ENCODE assay signal across 1 cellular context in genomic region chr14:96816281-96816680, GRCh38.
TF ChIP-seq lines count a peak whose summit lies in the region.

No MANE protein-coding gene starts in this region.

TF ChIP-seq in GM23338, 12 proteins besides CTCF, POLR2A, EP300 and RAD21 (continued from another document):
- TF ChIP-seq, protein P1, sequence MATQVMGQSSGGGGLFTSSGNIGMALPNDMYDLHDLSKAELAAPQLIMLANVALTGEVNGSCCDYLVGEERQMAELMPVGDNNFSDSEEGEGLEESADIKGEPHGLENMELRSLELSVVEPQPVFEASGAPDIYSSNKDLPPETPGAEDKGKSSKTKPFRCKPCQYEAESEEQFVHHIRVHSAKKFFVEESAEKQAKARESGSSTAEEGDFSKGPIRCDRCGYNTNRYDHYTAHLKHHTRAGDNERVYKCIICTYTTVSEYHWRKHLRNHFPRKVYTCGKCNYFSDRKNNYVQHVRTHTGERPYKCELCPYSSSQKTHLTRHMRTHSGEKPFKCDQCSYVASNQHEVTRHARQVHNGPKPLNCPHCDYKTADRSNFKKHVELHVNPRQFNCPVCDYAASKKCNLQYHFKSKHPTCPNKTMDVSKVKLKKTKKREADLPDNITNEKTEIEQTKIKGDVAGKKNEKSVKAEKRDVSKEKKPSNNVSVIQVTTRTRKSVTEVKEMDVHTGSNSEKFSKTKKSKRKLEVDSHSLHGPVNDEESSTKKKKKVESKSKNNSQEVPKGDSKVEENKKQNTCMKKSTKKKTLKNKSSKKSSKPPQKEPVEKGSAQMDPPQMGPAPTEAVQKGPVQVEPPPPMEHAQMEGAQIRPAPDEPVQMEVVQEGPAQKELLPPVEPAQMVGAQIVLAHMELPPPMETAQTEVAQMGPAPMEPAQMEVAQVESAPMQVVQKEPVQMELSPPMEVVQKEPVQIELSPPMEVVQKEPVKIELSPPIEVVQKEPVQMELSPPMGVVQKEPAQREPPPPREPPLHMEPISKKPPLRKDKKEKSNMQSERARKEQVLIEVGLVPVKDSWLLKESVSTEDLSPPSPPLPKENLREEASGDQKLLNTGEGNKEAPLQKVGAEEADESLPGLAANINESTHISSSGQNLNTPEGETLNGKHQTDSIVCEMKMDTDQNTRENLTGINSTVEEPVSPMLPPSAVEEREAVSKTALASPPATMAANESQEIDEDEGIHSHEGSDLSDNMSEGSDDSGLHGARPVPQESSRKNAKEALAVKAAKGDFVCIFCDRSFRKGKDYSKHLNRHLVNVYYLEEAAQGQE (IDR thresholded peaks at IDR 0.05; ENCODE audit: unreplicated experiment): no peak
- TF ChIP-seq CREB1 (CRISPR knock-in tag; IDR thresholded peaks at IDR 0.05; ENCODE audit: low read depth): no peak
TF ChIP-seq in GM23338: peak in this region for 0.
